Comparison of ENCODE assay signal across 13 cellular contexts in the genomic region with DNA sequence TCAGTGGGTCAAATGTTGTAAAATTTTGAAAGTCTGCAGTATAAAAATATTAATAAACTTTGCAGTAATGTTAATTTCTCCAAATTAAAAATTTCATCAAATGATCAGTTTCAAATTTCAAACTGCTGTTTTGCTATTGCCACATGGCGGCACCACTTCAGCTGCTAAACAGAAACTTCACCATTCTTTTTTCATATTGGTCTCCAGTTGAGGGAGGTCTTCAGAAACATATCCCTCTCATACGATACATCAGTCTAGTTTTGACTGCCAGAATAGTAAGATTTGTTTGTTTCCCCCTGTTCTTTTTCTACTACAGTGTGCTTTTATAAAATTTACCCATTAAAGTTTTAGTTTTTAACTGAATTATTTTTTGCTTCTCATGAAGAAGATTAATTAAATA. TPM values are rescaled to one million over a fixed set of nuclear protein-coding genes. Genes with fewer than 3 reads are reported as not detected.
DNase-seq lines count a peak whose midpoint lies in the region; ATAC-seq and TF ChIP-seq lines count a peak whose summit lies in the region.
"Had no signal": no experiment of that assay in that cellular context is flagged by ENCODE, and none has a peak within 500 bp of the region (broad histone marks: within the 10 kb centered on the region; RNA-seq: fewer than 3 reads in every experiment).

No MANE protein-coding gene starts in this region.

- peaks cover 17% of the 10 kb centered on the region; the same call in 1 of the 2 replicates for H3K79me2 ChIP-seq in GM23338 (replicated peaks; ENCODE audit: insufficient read depth)
- H3K79me2 ChIP-seq in hepatocyte: no peaks in the 10 kb centered on the region

- H3K4me1 Mint-ChIP-seq in GM23338: peaks cover 27% of the 10 kb centered on the region
- H3K4me1 Mint-ChIP-seq: memory B cell had no signal

- H3K4me2 ChIP-seq in GM23338 (0 out of 2 replicates have a peak overlapping the region, but pooled peaks have one; percentile 5), hepatocyte (no peak overlapping the region)

- no peaks in the 10 kb centered on the region for H3F3A ChIP-seq in GM23338 (replicated peaks; ENCODE audit: low read depth)

- H3K27ac ChIP-seq in GM23338 (ENCODE audit: low read depth): no peak overlapping the region
- no peak overlapping the region for H3K27ac ChIP-seq in hepatocyte
- no peak overlapping the region for H3K27ac ChIP-seq in left lung

- no peak for ATAC-seq in GM23338
- no peak for ATAC-seq in left lung
- no peak for ATAC-seq in HG02938 (IDR thresholded peaks at IDR 0.05; ENCODE audit: unreplicated experiment)
- ATAC-seq: activated T-cell treated with anti-CD3 and anti-CD28 coated beads, Interleukin-2, amount 50 U/mL, for 72 hours had no signal

- H3K27me3 ChIP-seq in GM23338 (ENCODE audit: insufficient read depth) (peaks cover 8% of the 10 kb centered on the region), hepatocyte (peaks cover 5% of the 10 kb centered on the region), left lung (peaks cover 16 to 45% of the 10 kb centered on the region in 2 donors)

- DNase-seq in AG09319 (ENCODE audit: extremely low read depth, low read depth) (no peak), GM23338 (ENCODE audit: low spot score) (peak; percentile 20), SK-MEL-5 (ENCODE audit: low read depth, low spot score) (peak; percentile 29), hepatocyte (ENCODE audit: low spot score) (no peak), left lung (no peak), HCEC 1CT (no peak), SIG-M5 (lab: John Stamatoyannopoulos, UW) (no peak)
- DNase-seq: activated T-cell treated with anti-CD3 and anti-CD28 coated beads, Interleukin-2, amount 50 U/mL, for 72 hours; central memory CD4-positive, alpha-beta T cell; NK-92 treated with Interleukin-12 subunit alpha and Interleukin-12 subunit beta, amount 100 ng/mL, for 24 hours had no signal

- no peaks in the 10 kb centered on the region for H3K36me3 Mint-ChIP-seq in GM23338 (ENCODE audit: low read depth)
- H3K36me3 Mint-ChIP-seq: memory B cell had no signal

- H3K27ac Mint-ChIP-seq in GM23338: no peak overlapping the region
- H3K27ac Mint-ChIP-seq: activated T-cell treated with anti-CD3 and anti-CD28 coated beads, Interleukin-2, amount 50 U/mL, for 72 hours; memory B cell had no signal

- H3K4me1 ChIP-seq in GM23338 (ENCODE audit: insufficient read depth) (peaks cover 25% of the 10 kb centered on the region), hepatocyte (ENCODE audit: insufficient read depth) (no peaks in the 10 kb centered on the region), left lung (peaks cover 4 to 14% of the 10 kb centered on the region in 2 donors)

- in situ Hi-C loops in SK-MEL-5 (cut with HindIII; ENCODE audit: low pct_unique_long_range_greater_than_20kb, low sequenced_read_pairs): no loop called here

- H4K20me1 ChIP-seq in GM23338 (replicated peaks; ENCODE audit: insufficient read depth) (no peaks in the 10 kb centered on the region), hepatocyte (ENCODE audit: insufficient read depth, poor library complexity, severe bottlenecking) (no peaks in the 10 kb centered on the region)

- no peak overlapping the region for H3K4me3 Mint-ChIP-seq in GM23338
- H3K4me3 Mint-ChIP-seq: activated T-cell treated with anti-CD3 and anti-CD28 coated beads, Interleukin-2, amount 50 U/mL, for 72 hours; memory B cell had no signal

- intact Hi-C loops in left lung (cut with DNase I): no loop called here

- H3K9me2 ChIP-seq in GM23338 (ENCODE audit: insufficient read depth) (no peaks in the 10 kb centered on the region), hepatocyte (replicated peaks; ENCODE audit: insufficient read depth) (no peaks in the 10 kb centered on the region)

- H3K4me3 ChIP-seq in GM23338 (no peak overlapping the region), hepatocyte (no peak overlapping the region), left lung (no peak overlapping the region)

- H3K36me3 ChIP-seq in GM23338 (ENCODE audit: insufficient read depth): no peaks in the 10 kb centered on the region
- H3K36me3 ChIP-seq in hepatocyte (replicated peaks; ENCODE audit: insufficient read depth, low read depth): no peaks in the 10 kb centered on the region
- H3K36me3 ChIP-seq in left lung: no peaks in the 10 kb centered on the region

- H3K9me3 Mint-ChIP-seq in GM23338: no peaks in the 10 kb centered on the region
- H3K9me3 Mint-ChIP-seq: activated T-cell treated with anti-CD3 and anti-CD28 coated beads, Interleukin-2, amount 50 U/mL, for 72 hours; memory B cell had no signal

- 77% methylated on average over 2 of the region's 2 CpGs for WGBS in hepatocyte (ENCODE audit: low lambda C conversion rate, missing lambda C conversion rate)

- peaks cover 15% of the 10 kb centered on the region for H3K27me3 Mint-ChIP-seq in GM23338 (ENCODE audit: insufficient read depth, low read depth, poor library complexity)

- H2AFZ ChIP-seq in GM23338: no peak overlapping the region
- no peak overlapping the region for H2AFZ ChIP-seq in hepatocyte

- H3K9me3 ChIP-seq in hepatocyte (ENCODE audit: low read depth): no peaks in the 10 kb centered on the region
- no peaks in the 10 kb centered on the region for H3K9me3 ChIP-seq in left lung

- peak; percentile 61 for TF ChIP-seq CTCF in AG09319 (IDR thresholded peaks at IDR 0.05; ENCODE audit: low read depth, low read length)
- TF ChIP-seq CTCF in GM23338 (conservative IDR thresholded peaks at IDR 0.05; ENCODE audit: low read depth in 2 of 2): peak; percentile 40 to 47
- peak; percentile 43 for TF ChIP-seq CTCF in hepatocyte (IDR thresholded peaks at IDR 0.05; ENCODE audit: poor library complexity)
- TF ChIP-seq CTCF in left lung (IDR thresholded peaks at IDR 0.05): no peak

TF ChIP-seq in GM23338, 12 proteins besides CTCF, POLR2A, EP300 and RAD21 (continues in another document):
- no peak for TF ChIP-seq CREB1 (CRISPR knock-in tag; IDR thresholded peaks at IDR 0.05; ENCODE audit: low read depth)
- no peak for TF ChIP-seq POLR2AphosphoS5 (IDR thresholded peaks at IDR 0.05; ENCODE audit: low read depth)
- no peak for TF ChIP-seq ETS1 (IDR thresholded peaks at IDR 0.05)

RNA-seq across cellular contexts. Expression of gene TRHDE, which starts 4.2 kb away (rescaled TPM):
- 5.7 and 7.7 TPM in 2 replicates for total RNA-seq in GM23338 (2014; rRNA removed; shearing (Covaris generic))
- 1.3 and 1.5 TPM in 2 replicates for polyA plus RNA-seq in GM23338 (2016; fragmentation: Nextera tagmentation; extraction: Ambion mirVana)
- total RNA-seq in SK-MEL-5 (2014; rRNA removed; shearing (Covaris generic)): not detected in 2 replicates
- polyA plus RNA-seq in SK-MEL-5 (2015; cell fraction: cytosol; rRNA removed): not detected in 2 replicates
- polyA plus RNA-seq in SK-MEL-5 (2015; cell fraction: nucleus; rRNA removed): not detected in 2 replicates
- 4.4 and 5.0 TPM in 2 replicates for total RNA-seq in hepatocyte
- polyA plus RNA-seq in hepatocyte: 1.3 and 2.4 TPM in 2 replicates
- total RNA-seq in left lung: 1 to 10 TPM in 1 of 2 donors, under 1 TPM in 1; 0.87 to 4.3 TPM
- total RNA-seq: activated T-cell treated with anti-CD3 and anti-CD28 coated beads, Interleukin-2, amount 50 U/mL, for 72 hours; LHCN-M2 had no signal

Comparison
In these comparisons a context has a peak if more than half of its experiments do, and no peak if none do; other contexts are left out.
1. DNase-seq: peak in GM23338 (single experiment) and SK-MEL-5 (single experiment); none in AG09319 (single experiment), hepatocyte (single experiment), left lung (0 of 2), HCEC 1CT (single experiment) and SIG-M5 (single experiment).
2. CTCF ChIP-seq: peak in AG09319 (single experiment), GM23338 (2 of 2) and hepatocyte (single experiment); none in left lung (0 of 2).